Comparison of ENCODE assay signal across 29 cellular contexts in the genomic region with DNA sequence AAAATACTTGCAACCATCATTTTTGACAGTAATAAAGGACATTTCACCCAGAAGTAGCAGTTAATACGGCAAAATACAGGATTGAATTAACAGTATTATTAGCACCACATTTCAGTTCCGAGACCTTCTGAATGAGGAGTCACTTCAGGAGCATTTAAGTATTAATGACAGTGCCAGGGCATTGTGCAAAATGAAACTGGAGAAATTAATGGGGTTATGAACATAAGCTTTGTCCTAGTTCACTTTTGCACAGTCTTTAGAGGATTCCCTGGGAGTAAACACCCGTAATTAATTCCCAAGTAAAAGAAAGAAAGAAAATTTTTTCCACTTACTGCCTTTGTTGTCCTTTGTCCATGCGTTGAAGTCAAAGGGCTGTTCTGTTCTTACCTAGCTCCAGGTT.
DNase-seq lines count a peak whose midpoint lies in the region; ATAC-seq and TF ChIP-seq lines count a peak whose summit lies in the region.
"Had no signal": no experiment of that assay in that cellular context is flagged by ENCODE, and none has a peak within 500 bp of the region (broad histone marks: within the 10 kb centered on the region; RNA-seq: fewer than 3 reads in every experiment).

No MANE protein-coding gene starts in this region.

- H4K20me1 ChIP-seq in GM23338 (replicated peaks; ENCODE audit: insufficient read depth), result no peaks in the 10 kb centered on the region
- H4K20me1 ChIP-seq in hepatocyte (ENCODE audit: insufficient read depth, poor library complexity, severe bottlenecking), result no peaks in the 10 kb centered on the region

- H3K27ac ChIP-seq in GM23338 (ENCODE audit: low read depth) (no peak overlapping the region), hepatocyte (peak overlapping the region; percentile 79)
- H3K27ac ChIP-seq: ascending aorta, C4-2B, KMS-11, RWPE1, suprapubic skin had no signal

- H3K79me2 ChIP-seq in GM23338 (replicated peaks; ENCODE audit: insufficient read depth), result no peaks in the 10 kb centered on the region
- H3K79me2 ChIP-seq in hepatocyte, result peaks cover 5% of the 10 kb centered on the region

- DNase-seq in GM23338 (ENCODE audit: low spot score) (no peak), WTC11 (ENCODE audit: low spot score) (no peak), hepatocyte (ENCODE audit: low spot score) (no peak), sciatic nerve (ENCODE audit: low spot score) (no peak), NCI-H1092 treated with DMSO at 0.1 percent for 48 hours (lab: John Stamatoyannopoulos, UW) (no peak), AG08395 (ENCODE audit: low spot score) (no peak)
- no peak for DNase-seq in activated naive CD4-positive, alpha-beta T cell treated with Interleukin-2 at 50 U/mL for 16 hours
- no peak for DNase-seq in activated T-cell treated with anti-CD3 and anti-CD28 coated beads, Interleukin-2, amount 50 U/mL, for 1 hour
- DNase-seq: ACHN; activated CD4-positive, alpha-beta memory T cell treated with anti-CD3 and anti-CD28 coated beads, Interleukin-2, amount 10 ng/mL, durations not matched to agents 7 days and 5 days; activated CD4-positive, CD25-positive, alpha-beta regulatory T cell treated with anti-CD3 and anti-CD28 coated beads, Interleukin-2, amount 50 U/mL, for 72 hours; activated CD8-positive, alpha-beta memory T cell treated with anti-CD3 and anti-CD28 coated beads, Interleukin-2, amount 50 U/mL, for 48 hours; activated effector memory CD4-positive, alpha-beta T cell treated with Interleukin-2 at 50 U/mL for 16 hours; activated naive CD8-positive, alpha-beta T cell treated with anti-CD3 and anti-CD28 coated beads for 36 hours; central memory CD4-positive, alpha-beta T cell; dermis blood vessel endothelial cell; heart left ventricle; MM.1S; naive B cell; NCI-H2081 treated with DMSO at 0.1 percent for 48 hours; NCI-H774; stimulated activated CD4-positive, alpha-beta T cell treated with anti-CD3 and anti-CD28 coated beads, Interleukin-4, amount 100 ng/mL, for 24 hours had no signal

- H3K36me3 ChIP-seq in GM23338 (ENCODE audit: insufficient read depth) (no peaks in the 10 kb centered on the region), hepatocyte (replicated peaks; ENCODE audit: insufficient read depth, low read depth) (no peaks in the 10 kb centered on the region)
- H3K36me3 ChIP-seq: ascending aorta, heart left ventricle, suprapubic skin had no signal

- no peak overlapping the region for H3K27ac Mint-ChIP-seq in GM23338
- H3K27ac Mint-ChIP-seq in WTC11, result peak overlapping the region; percentile 9; the same call in 1 of the 2 replicates
- H3K27ac Mint-ChIP-seq: activated CD4-positive, alpha-beta memory T cell treated with anti-CD3 and anti-CD28 coated beads, Interleukin-2, amount 10 ng/mL, durations not matched to agents 7 days and 5 days; activated naive CD8-positive, alpha-beta T cell treated with anti-CD3 and anti-CD28 coated beads for 36 hours; naive B cell; stimulated activated effector memory CD8-positive, alpha-beta T cell treated with anti-CD3 and anti-CD28 coated beads, Interleukin-12 subunit alpha, Interleukin-12 subunit beta, amount 100 ng/mL, for 72 hours; T-helper 1 cell treated with Interleukin-12 subunit alpha and Interleukin-12 subunit beta and Interleukin-4 antibody, amounts not matched to agents 30 μg/mL and 1 μg/mL, for 36 hours had no signal

- peaks cover 1% of the 10 kb centered on the region for H3K27me3 Mint-ChIP-seq in GM23338 (ENCODE audit: insufficient read depth, low read depth, poor library complexity)
- H3K27me3 Mint-ChIP-seq in WTC11 (ENCODE audit: low read depth), result no peaks in the 10 kb centered on the region
- H3K27me3 Mint-ChIP-seq: activated CD4-positive, alpha-beta memory T cell treated with anti-CD3 and anti-CD28 coated beads, Interleukin-2, amount 10 ng/mL, durations not matched to agents 7 days and 5 days; activated naive CD8-positive, alpha-beta T cell treated with anti-CD3 and anti-CD28 coated beads for 36 hours; naive B cell had no signal

- ATAC-seq in GM23338, result no peak
- no peak for ATAC-seq in WTC11
- peak; percentile 52 for ATAC-seq in sciatic nerve
- ATAC-seq: heart left ventricle; stimulated activated effector memory CD8-positive, alpha-beta T cell treated with anti-CD3 and anti-CD28 coated beads, Interleukin-12 subunit alpha, Interleukin-12 subunit beta, amount 100 ng/mL, for 72 hours had no signal

- H3K4me1 Mint-ChIP-seq in GM23338, result peaks cover 2% of the 10 kb centered on the region; the same call in 1 of the 3 replicates
- peaks cover 6% of the 10 kb centered on the region for H3K4me1 Mint-ChIP-seq in WTC11
- H3K4me1 Mint-ChIP-seq: activated CD4-positive, alpha-beta memory T cell treated with anti-CD3 and anti-CD28 coated beads, Interleukin-2, amount 10 ng/mL, durations not matched to agents 7 days and 5 days; activated naive CD8-positive, alpha-beta T cell treated with anti-CD3 and anti-CD28 coated beads for 36 hours; naive B cell; stimulated activated effector memory CD8-positive, alpha-beta T cell treated with anti-CD3 and anti-CD28 coated beads, Interleukin-12 subunit alpha, Interleukin-12 subunit beta, amount 100 ng/mL, for 72 hours had no signal

- H3K9me3 Mint-ChIP-seq in GM23338 (no peaks in the 10 kb centered on the region), WTC11 (no peaks in the 10 kb centered on the region)
- H3K9me3 Mint-ChIP-seq: activated naive CD8-positive, alpha-beta T cell treated with anti-CD3 and anti-CD28 coated beads for 36 hours; T-helper 1 cell treated with Interleukin-12 subunit alpha and Interleukin-12 subunit beta and Interleukin-4 antibody, amounts not matched to agents 30 μg/mL and 1 μg/mL, for 36 hours had no signal

- H3K4me3 Mint-ChIP-seq in GM23338, result no peak overlapping the region
- no peak overlapping the region for H3K4me3 Mint-ChIP-seq in WTC11
- H3K4me3 Mint-ChIP-seq: activated CD4-positive, alpha-beta memory T cell treated with anti-CD3 and anti-CD28 coated beads, Interleukin-2, amount 10 ng/mL, durations not matched to agents 7 days and 5 days; activated naive CD8-positive, alpha-beta T cell treated with anti-CD3 and anti-CD28 coated beads for 36 hours; stimulated activated effector memory CD8-positive, alpha-beta T cell treated with anti-CD3 and anti-CD28 coated beads, Interleukin-12 subunit alpha, Interleukin-12 subunit beta, amount 100 ng/mL, for 72 hours; T-helper 1 cell treated with Interleukin-12 subunit alpha and Interleukin-12 subunit beta and Interleukin-4 antibody, amounts not matched to agents 30 μg/mL and 1 μg/mL, for 36 hours had no signal

- intact Hi-C loops in sciatic nerve (cut with DNase I), result no loop called here

- CTCF ChIA-PET in WTC11 (lab: Charles Lee), result interaction anchor here (0.7 kb wide), 1 partner anchor 484 kb away, joined by 3 read pairs; no protein-coding TSS in a partner anchor

- TF ChIP-seq CTCF in GM23338 (conservative IDR thresholded peaks at IDR 0.05; ENCODE audit: low read depth in 2 of 2) (no peak), WTC11 (IDR thresholded peaks at IDR 0.05) (no peak), hepatocyte (IDR thresholded peaks at IDR 0.05; ENCODE audit: poor library complexity) (no peak)

- no peaks in the 10 kb centered on the region for H3K9me2 ChIP-seq in GM23338 (ENCODE audit: insufficient read depth)
- no peaks in the 10 kb centered on the region for H3K9me2 ChIP-seq in hepatocyte (replicated peaks; ENCODE audit: insufficient read depth)

- H3K4me3 ChIP-seq in GM23338, result no peak overlapping the region
- no peak overlapping the region for H3K4me3 ChIP-seq in hepatocyte
- H3K4me3 ChIP-seq: ascending aorta, heart left ventricle, suprapubic skin had no signal

- H2AFZ ChIP-seq in GM23338, result peak overlapping the region; percentile 84; the same call in 1 of the 2 replicates
- no peak overlapping the region for H2AFZ ChIP-seq in hepatocyte

- H3K4me2 ChIP-seq in GM23338 (no peak overlapping the region), hepatocyte (peak overlapping the region; percentile 56)
- H3K4me2 ChIP-seq: KMS-11 had no signal

- H3F3A ChIP-seq in GM23338 (replicated peaks; ENCODE audit: low read depth), result no peaks in the 10 kb centered on the region

- H3K27me3 ChIP-seq in GM23338 (ENCODE audit: insufficient read depth) (no peaks in the 10 kb centered on the region), hepatocyte (no peaks in the 10 kb centered on the region)
- H3K27me3 ChIP-seq: ascending aorta, heart left ventricle, suprapubic skin had no signal

- no peaks in the 10 kb centered on the region for H3K4me1 ChIP-seq in GM23338 (ENCODE audit: insufficient read depth)
- no peaks in the 10 kb centered on the region for H3K4me1 ChIP-seq in hepatocyte (ENCODE audit: insufficient read depth)
- H3K4me1 ChIP-seq: ascending aorta, heart left ventricle, suprapubic skin had no signal

- H3K36me3 Mint-ChIP-seq in GM23338 (ENCODE audit: low read depth) (no peaks in the 10 kb centered on the region), WTC11 (no peaks in the 10 kb centered on the region)
- H3K36me3 Mint-ChIP-seq: activated naive CD8-positive, alpha-beta T cell treated with anti-CD3 and anti-CD28 coated beads for 36 hours; naive B cell; stimulated activated effector memory CD8-positive, alpha-beta T cell treated with anti-CD3 and anti-CD28 coated beads, Interleukin-12 subunit alpha, Interleukin-12 subunit beta, amount 100 ng/mL, for 72 hours had no signal

- WGBS in hepatocyte (ENCODE audit: low lambda C conversion rate, missing lambda C conversion rate), result 62% methylated on average over 4 of the region's 4 CpGs

- POLR2A ChIA-PET in WTC11 (lab: Charles Lee), result no interaction called here

- no peaks in the 10 kb centered on the region for H3K9me3 ChIP-seq in hepatocyte (ENCODE audit: low read depth)
- H3K9me3 ChIP-seq: ascending aorta, heart left ventricle, suprapubic skin had no signal

TF ChIP-seq in GM23338, 12 proteins besides CTCF, POLR2A, EP300 and RAD21 (continues in another document):
- no peak for TF ChIP-seq ZNF331 (CRISPR knock-in tag; IDR thresholded peaks at IDR 0.05; ENCODE audit: low read depth)
- TF ChIP-seq EZH2 (IDR thresholded peaks at IDR 0.05; ENCODE audit: low read depth, unreplicated experiment), result no peak
- no peak for TF ChIP-seq ZNF114 (CRISPR knock-in tag; IDR thresholded peaks at IDR 0.05)
- TF ChIP-seq STAT1 (IDR thresholded peaks at IDR 0.05; ENCODE audit: unreplicated experiment), result no peak
- no peak for TF ChIP-seq EZH2phosphoT487 (IDR thresholded peaks at IDR 0.05; ENCODE audit: unreplicated experiment)

TF ChIP-seq in WTC11, 78 proteins besides CTCF, POLR2A, EP300 and RAD21 (continues in another document):
- TF ChIP-seq, protein P1, sequence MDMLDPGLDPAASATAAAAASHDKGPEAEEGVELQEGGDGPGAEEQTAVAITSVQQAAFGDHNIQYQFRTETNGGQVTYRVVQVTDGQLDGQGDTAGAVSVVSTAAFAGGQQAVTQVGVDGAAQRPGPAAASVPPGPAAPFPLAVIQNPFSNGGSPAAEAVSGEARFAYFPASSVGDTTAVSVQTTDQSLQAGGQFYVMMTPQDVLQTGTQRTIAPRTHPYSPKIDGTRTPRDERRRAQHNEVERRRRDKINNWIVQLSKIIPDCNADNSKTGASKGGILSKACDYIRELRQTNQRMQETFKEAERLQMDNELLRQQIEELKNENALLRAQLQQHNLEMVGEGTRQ (CRISPR knock-in tag; IDR thresholded peaks at IDR 0.05), result no peak
